8 cellular contexts compared by ENCODE assay signal in the genomic region with DNA sequence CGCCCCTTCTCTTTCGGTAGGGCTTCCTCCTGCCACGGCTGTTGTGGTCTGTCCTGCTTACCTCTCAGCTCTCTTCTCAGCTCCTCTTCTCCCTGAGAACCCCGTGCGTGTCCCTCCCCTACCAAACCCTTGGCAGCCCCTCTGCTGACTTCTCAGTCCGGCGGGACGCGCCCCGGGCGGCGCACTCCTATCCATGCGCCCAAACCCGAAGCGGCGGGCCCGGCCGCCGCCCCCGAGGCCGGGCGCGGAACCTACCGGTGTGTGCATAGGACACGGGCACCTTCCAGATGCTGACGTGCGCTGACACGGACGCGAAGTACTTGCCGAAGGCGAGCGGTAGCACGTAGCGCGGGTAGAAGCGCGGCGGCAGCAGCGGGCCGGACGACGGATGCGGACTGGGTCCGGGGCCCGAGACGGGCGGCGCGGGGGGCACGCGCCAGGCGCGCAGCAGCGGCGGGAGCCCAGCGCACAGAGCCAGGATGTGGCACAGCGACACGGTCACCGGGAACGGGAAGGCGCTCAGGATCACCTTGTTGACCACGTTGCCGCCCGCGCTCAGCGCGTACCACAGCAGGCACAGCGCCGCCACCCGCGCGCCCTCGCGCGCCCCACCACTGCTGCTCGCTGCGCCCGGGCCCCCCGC. TPM values are rescaled to one million over a fixed set of nuclear protein-coding genes. Genes with fewer than 3 reads are reported as not detected.
DNase-seq lines count a peak whose midpoint lies in the region; ATAC-seq, FAIRE-seq and TF ChIP-seq lines count a peak whose summit lies in the region.

No MANE protein-coding gene starts in this region.

- H4K20me1 ChIP-seq in BLaER1, result peaks cover 51% of the 10 kb centered on the region

- peak overlapping the region; percentile 85 for H3K27ac ChIP-seq in BLaER1

- peaks cover 3% of the 10 kb centered on the region; the same call in 1 of the 2 replicates for H3K9me3 ChIP-seq in BLaER1

- H3K27ac Mint-ChIP-seq in activated CD4-positive, alpha-beta T cell treated with anti-CD3 and anti-CD28 coated beads, Interleukin-2, amount 10 ng/mL, durations not matched to agents 7 days and 5 days, result peak overlapping the region; percentile 88
- peak overlapping the region; percentile 83 for H3K27ac Mint-ChIP-seq in progenitor cell of endocrine pancreas

- H3K9me3 Mint-ChIP-seq in activated CD4-positive, alpha-beta T cell treated with anti-CD3 and anti-CD28 coated beads, Interleukin-2, amount 10 ng/mL, durations not matched to agents 7 days and 5 days, result no peaks in the 10 kb centered on the region
- H3K9me3 Mint-ChIP-seq in progenitor cell of endocrine pancreas (ENCODE audit: low read depth), result no peaks in the 10 kb centered on the region

- H3K4me3 Mint-ChIP-seq in activated CD4-positive, alpha-beta T cell treated with anti-CD3 and anti-CD28 coated beads, Interleukin-2, amount 10 ng/mL, durations not matched to agents 7 days and 5 days, result peak overlapping the region; percentile 84
- peak overlapping the region; percentile 75 for H3K4me3 Mint-ChIP-seq in progenitor cell of endocrine pancreas (ENCODE audit: low read depth)

- ATAC-seq in GM19025 (IDR thresholded peaks at IDR 0.05; ENCODE audit: low read depth, unreplicated experiment) (peak; percentile 29), HG03442 (IDR thresholded peaks at IDR 0.05; ENCODE audit: unreplicated experiment) (peak; percentile 34)

- H3K4me2 ChIP-seq in BLaER1, result peak overlapping the region; percentile 99

- peaks cover 52% of the 10 kb centered on the region for H3K36me3 Mint-ChIP-seq in activated CD4-positive, alpha-beta T cell treated with anti-CD3 and anti-CD28 coated beads, Interleukin-2, amount 10 ng/mL, durations not matched to agents 7 days and 5 days (ENCODE audit: low read depth)
- peaks cover 6% of the 10 kb centered on the region for H3K36me3 Mint-ChIP-seq in progenitor cell of endocrine pancreas (ENCODE audit: insufficient read depth)

- H3K9ac ChIP-seq in BLaER1, result peak overlapping the region; percentile 81

- POLR2A ChIA-PET in activated CD4-positive, alpha-beta T cell treated with anti-CD3 and anti-CD28 coated beads, Interleukin-2, amount 10 ng/mL, durations not matched to agents 7 days and 5 days (lab: Charles Lee), result no interaction called here

- peaks cover 70% of the 10 kb centered on the region for H3K4me1 Mint-ChIP-seq in activated CD4-positive, alpha-beta T cell treated with anti-CD3 and anti-CD28 coated beads, Interleukin-2, amount 10 ng/mL, durations not matched to agents 7 days and 5 days
- peaks cover 15% of the 10 kb centered on the region for H3K4me1 Mint-ChIP-seq in progenitor cell of endocrine pancreas (ENCODE audit: low read depth)

- peaks cover 72% of the 10 kb centered on the region for H3K36me3 ChIP-seq in BLaER1

- H3K4me3 ChIP-seq in BLaER1 (peak overlapping the region; percentile 98), fibroblast of villous mesenchyme (ENCODE audit: low read depth, low read length) (peak overlapping the region; percentile 70)

- CTCF ChIA-PET in activated CD4-positive, alpha-beta T cell treated with anti-CD3 and anti-CD28 coated beads, Interleukin-2, amount 10 ng/mL, durations not matched to agents 7 days and 5 days (lab: Charles Lee), result interaction anchor here (1.7 kb wide), 1 partner anchor 10 kb away, joined by 7 read pairs; no protein-coding TSS in a partner anchor

- TF ChIP-seq CTCF in fibroblast of villous mesenchyme (IDR thresholded peaks at IDR 0.05; ENCODE audit: insufficient read depth, low read depth, low read length) (no peak), progenitor cell of endocrine pancreas (IDR thresholded peaks at IDR 0.05; ENCODE audit: unreplicated experiment) (no peak), D721Med (IDR thresholded peaks at IDR 0.05; ENCODE audit: insufficient read depth, missing control alignments) (no peak)

- no peak for FAIRE-seq in D721Med (lab: Jason Lieb, UNC)

- peaks cover 42% of the 10 kb centered on the region for H3K4me1 ChIP-seq in BLaER1

- H3K27me3 ChIP-seq in BLaER1, result no peaks in the 10 kb centered on the region

- H3K27me3 Mint-ChIP-seq in activated CD4-positive, alpha-beta T cell treated with anti-CD3 and anti-CD28 coated beads, Interleukin-2, amount 10 ng/mL, durations not matched to agents 7 days and 5 days, result no peaks in the 10 kb centered on the region
- no peaks in the 10 kb centered on the region for H3K27me3 Mint-ChIP-seq in progenitor cell of endocrine pancreas

- DNase-seq in activated CD4-positive, alpha-beta T cell treated with anti-CD3 and anti-CD28 coated beads, Interleukin-2, amount 10 ng/mL, durations not matched to agents 7 days and 5 days, result peak; percentile 51
- DNase-seq in fibroblast of villous mesenchyme (ENCODE audit: low read depth) (peak; percentile 42), progenitor cell of endocrine pancreas (ENCODE audit: low spot score, unreplicated experiment) (no peak), D721Med (ENCODE audit: insufficient read length, low spot score) (no peak), AML-193 (lab: John Stamatoyannopoulos, UW) (no peak)

RNA-seq across cellular contexts. Expression of a gene that starts 0.4 kb away (rescaled TPM):
- total RNA-seq in activated CD4-positive, alpha-beta T cell treated with anti-CD3 and anti-CD28 coated beads, Interleukin-2, amount 10 ng/mL, durations not matched to agents 7 days and 5 days, result 10 to 100 TPM; 40.6 to 43.1 TPM
- total RNA-seq in fibroblast of villous mesenchyme, result 32.5 and 46.2 TPM in 2 replicates
- 48.5 and 49.1 TPM in 2 replicates for total RNA-seq in progenitor cell of endocrine pancreas

RNA-seq across cellular contexts. Expression of a gene that starts 29.6 kb away (rescaled TPM):
- total RNA-seq in activated CD4-positive, alpha-beta T cell treated with anti-CD3 and anti-CD28 coated beads, Interleukin-2, amount 10 ng/mL, durations not matched to agents 7 days and 5 days, result 10 to 100 TPM; 57.9 to 62.2 TPM
- 6.1 and 6.5 TPM in 2 replicates for total RNA-seq in fibroblast of villous mesenchyme
- total RNA-seq in progenitor cell of endocrine pancreas, result 74.6 and 76.4 TPM in 2 replicates

RNA-seq across cellular contexts. Expression of a gene that starts 56.2 kb away (rescaled TPM):
- 10 to 100 TPM; 14.6 to 15.6 TPM for total RNA-seq in activated CD4-positive, alpha-beta T cell treated with anti-CD3 and anti-CD28 coated beads, Interleukin-2, amount 10 ng/mL, durations not matched to agents 7 days and 5 days
- total RNA-seq in fibroblast of villous mesenchyme (5.2 and 7.3 TPM in 2 replicates), progenitor cell of endocrine pancreas (11.2 and 11.7 TPM in 2 replicates)

Comparison
In these comparisons a context has a peak if more than half of its experiments do, and no peak if none do; other contexts are left out.
1. DNase-seq: peak in activated CD4-positive, alpha-beta T cell treated with anti-CD3 and anti-CD28 coated beads, Interleukin-2, amount 10 ng/mL, durations not matched to agents 7 days and 5 days (single experiment) and fibroblast of villous mesenchyme (single experiment); none in progenitor cell of endocrine pancreas (single experiment), D721Med (single experiment) and AML-193 (0 of 2).